In the genomic region with DNA sequence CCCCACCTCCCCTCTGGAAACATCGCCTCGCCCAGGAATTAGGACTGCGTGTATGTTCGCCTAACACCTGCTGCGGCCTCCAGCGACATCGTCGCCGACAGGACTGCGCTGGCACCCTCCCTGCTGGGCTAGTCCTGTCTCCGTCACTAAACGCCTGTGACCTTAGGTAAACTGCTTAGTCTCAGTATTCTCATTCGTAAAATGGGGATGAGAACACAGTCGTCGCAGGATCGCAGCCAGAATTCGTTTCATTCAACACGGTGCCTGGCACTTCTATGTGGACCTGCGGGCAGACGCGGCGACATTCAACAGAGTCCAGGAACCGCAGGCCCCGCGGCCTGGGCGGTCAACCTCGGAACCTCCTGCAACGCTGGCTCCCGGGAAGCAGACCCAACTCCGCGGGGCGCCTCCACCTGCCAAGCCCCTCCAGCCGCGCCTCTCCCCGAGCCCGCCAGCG, we compare ENCODE assay signal across 1 cellular context.
TF ChIP-seq lines count a peak whose summit lies in the region.

No MANE protein-coding gene starts in this region.

TF ChIP-seq in HepG2, 621 proteins besides CTCF, POLR2A, EP300 and RAD21 (continued from another document and continues in another):
- TF ChIP-seq, protein P1, sequence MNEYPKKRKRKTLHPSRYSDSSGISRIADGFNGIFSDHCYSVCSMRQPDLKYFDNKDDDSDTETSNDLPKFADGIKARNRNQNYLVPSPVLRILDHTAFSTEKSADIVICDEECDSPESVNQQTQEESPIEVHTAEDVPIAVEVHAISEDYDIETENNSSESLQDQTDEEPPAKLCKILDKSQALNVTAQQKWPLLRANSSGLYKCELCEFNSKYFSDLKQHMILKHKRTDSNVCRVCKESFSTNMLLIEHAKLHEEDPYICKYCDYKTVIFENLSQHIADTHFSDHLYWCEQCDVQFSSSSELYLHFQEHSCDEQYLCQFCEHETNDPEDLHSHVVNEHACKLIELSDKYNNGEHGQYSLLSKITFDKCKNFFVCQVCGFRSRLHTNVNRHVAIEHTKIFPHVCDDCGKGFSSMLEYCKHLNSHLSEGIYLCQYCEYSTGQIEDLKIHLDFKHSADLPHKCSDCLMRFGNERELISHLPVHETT (CRISPR knock-in tag; conservative IDR thresholded peaks at IDR 0.05): 0 out of 2 replicates have a peak, but pooled peaks have one; percentile 23
- TF ChIP-seq ZNF703 (CRISPR knock-in tag; IDR thresholded peaks at IDR 0.05; ENCODE audit: borderline replicate concordance) (0 out of 2 replicates have a peak, but pooled peaks have one; percentile 35), RXRA (CRISPR knock-in tag; IDR thresholded peaks at IDR 0.05) (peak; percentile 63; the same call in 1 of the 2 replicates), ZFP90 (CRISPR knock-in tag; IDR thresholded peaks at IDR 0.05; ENCODE audit: borderline replicate concordance) (0 out of 2 replicates have a peak, but pooled peaks have one; percentile 3), NFKB2 (CRISPR knock-in tag; IDR thresholded peaks at IDR 0.05; ENCODE audit: borderline replicate concordance) (no peak), ZFX (CRISPR knock-in tag; IDR thresholded peaks at IDR 0.05; ENCODE audit: low read depth) (no peak; the same call in 1 of the 2 replicates), KLF12 (CRISPR knock-in tag; IDR thresholded peaks at IDR 0.05; ENCODE audit: borderline replicate concordance) (no peak; the same call in 1 of the 2 replicates), HDAC1 (CRISPR knock-in tag; IDR thresholded peaks at IDR 0.05) (peak; percentile 1), ZNF788 (CRISPR knock-in tag; IDR thresholded peaks at IDR 0.05; ENCODE audit: borderline replicate concordance) (no peak), NRL (CRISPR knock-in tag; IDR thresholded peaks at IDR 0.05; ENCODE audit: borderline replicate concordance) (0 out of 2 replicates have a peak, but pooled peaks have one; percentile 51), STAG1 (CRISPR knock-in tag; IDR thresholded peaks at IDR 0.05) (0 out of 2 replicates have a peak, but pooled peaks have one; percentile 1), LCORL (IDR thresholded peaks at IDR 0.05) (no peak), LCORL (CRISPR knock-in tag; IDR thresholded peaks at IDR 0.05) (0 out of 2 replicates have a peak, but pooled peaks have one; percentile 10), ZSCAN30 (CRISPR knock-in tag; IDR thresholded peaks at IDR 0.05) (0 out of 2 replicates have a peak, but pooled peaks have one; percentile 43), BRD4 (CRISPR knock-in tag; IDR thresholded peaks at IDR 0.05) (0 out of 2 replicates have a peak, but pooled peaks have one; percentile 41), ZNF205 (CRISPR knock-in tag; IDR thresholded peaks at IDR 0.05) (no peak), BORCS8-MEF2B (CRISPR knock-in tag; IDR thresholded peaks at IDR 0.05) (peak; percentile 28; the same call in 1 of the 2 replicates), KDM4B (CRISPR knock-in tag; IDR thresholded peaks at IDR 0.05) (0 out of 2 replicates have a peak, but pooled peaks have one; percentile 38), MYC (CRISPR knock-in tag; IDR thresholded peaks at IDR 0.05; ENCODE audit: borderline replicate concordance) (peak; percentile 43; the same call in 1 of the 2 replicates), ZMYM3 (CRISPR knock-in tag; IDR thresholded peaks at IDR 0.05) (peak; percentile 67), HOXD1 (CRISPR knock-in tag; IDR thresholded peaks at IDR 0.05) (no peak), GTF3A (CRISPR knock-in tag; conservative IDR thresholded peaks at IDR 0.05) (no peak), KDM3A (CRISPR knock-in tag; IDR thresholded peaks at IDR 0.05; ENCODE audit: low read depth) (0 out of 2 replicates have a peak, but pooled peaks have one; percentile 43), ZNF747 (CRISPR knock-in tag; IDR thresholded peaks at IDR 0.05; ENCODE audit: borderline replicate concordance) (no peak), ZNF292 (CRISPR knock-in tag; IDR thresholded peaks at IDR 0.05; ENCODE audit: borderline replicate concordance, low read depth) (peak; percentile 15; the same call in 1 of the 2 replicates), SALL2 (CRISPR knock-in tag; IDR thresholded peaks at IDR 0.05) (no peak), ISL2 (CRISPR knock-in tag; IDR thresholded peaks at IDR 0.05) (no peak), FOXA1 (IDR thresholded peaks at IDR 0.05) (no peak), FOXA1 (CRISPR knock-in tag; IDR thresholded peaks at IDR 0.05) (peak; percentile 16; the same call in 1 of the 2 replicates), IKZF4 (CRISPR knock-in tag; IDR thresholded peaks at IDR 0.05; ENCODE audit: borderline replicate concordance, low read depth, not compliant biosample characterization) (peak; percentile 41), ZNF629 (CRISPR knock-in tag; conservative IDR thresholded peaks at IDR 0.05) (peak; percentile 94), ZNF891 (CRISPR knock-in tag; IDR thresholded peaks at IDR 0.05) (0 out of 2 replicates have a peak, but pooled peaks have one; percentile 7), YEATS2 (CRISPR knock-in tag; IDR thresholded peaks at IDR 0.05; ENCODE audit: borderline replicate concordance) (0 out of 2 replicates have a peak, but pooled peaks have one; percentile 23)
- TF ChIP-seq, protein P2, sequence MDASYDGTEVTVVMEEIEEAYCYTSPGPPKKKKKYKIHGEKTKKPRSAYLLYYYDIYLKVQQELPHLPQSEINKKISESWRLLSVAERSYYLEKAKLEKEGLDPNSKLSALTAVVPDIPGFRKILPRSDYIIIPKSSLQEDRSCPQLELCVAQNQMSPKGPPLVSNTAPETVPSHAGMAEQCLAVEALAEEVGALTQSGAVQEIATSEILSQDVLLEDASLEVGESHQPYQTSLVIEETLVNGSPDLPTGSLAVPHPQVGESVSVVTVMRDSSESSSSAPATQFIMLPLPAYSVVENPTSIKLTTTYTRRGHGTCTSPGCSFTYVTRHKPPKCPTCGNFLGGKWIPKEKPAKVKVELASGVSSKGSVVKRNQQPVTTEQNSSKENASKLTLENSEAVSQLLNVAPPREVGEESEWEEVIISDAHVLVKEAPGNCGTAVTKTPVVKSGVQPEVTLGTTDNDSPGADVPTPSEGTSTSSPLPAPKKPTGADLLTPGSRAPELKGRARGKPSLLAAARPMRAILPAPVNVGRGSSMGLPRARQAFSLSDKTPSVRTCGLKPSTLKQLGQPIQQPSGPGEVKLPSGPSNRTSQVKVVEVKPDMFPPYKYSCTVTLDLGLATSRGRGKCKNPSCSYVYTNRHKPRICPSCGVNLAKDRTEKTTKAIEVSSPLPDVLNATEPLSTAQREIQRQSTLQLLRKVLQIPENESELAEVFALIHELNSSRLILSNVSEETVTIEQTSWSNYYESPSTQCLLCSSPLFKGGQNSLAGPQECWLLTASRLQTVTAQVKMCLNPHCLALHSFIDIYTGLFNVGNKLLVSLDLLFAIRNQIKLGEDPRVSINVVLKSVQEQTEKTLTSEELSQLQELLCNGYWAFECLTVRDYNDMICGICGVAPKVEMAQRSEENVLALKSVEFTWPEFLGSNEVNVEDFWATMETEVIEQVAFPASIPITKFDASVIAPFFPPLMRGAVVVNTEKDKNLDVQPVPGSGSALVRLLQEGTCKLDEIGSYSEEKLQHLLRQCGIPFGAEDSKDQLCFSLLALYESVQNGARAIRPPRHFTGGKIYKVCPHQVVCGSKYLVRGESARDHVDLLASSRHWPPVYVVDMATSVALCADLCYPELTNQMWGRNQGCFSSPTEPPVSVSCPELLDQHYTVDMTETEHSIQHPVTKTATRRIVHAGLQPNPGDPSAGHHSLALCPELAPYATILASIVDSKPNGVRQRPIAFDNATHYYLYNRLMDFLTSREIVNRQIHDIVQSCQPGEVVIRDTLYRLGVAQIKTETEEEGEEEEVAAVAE (CRISPR knock-in tag; IDR thresholded peaks at IDR 0.05; ENCODE audit: borderline replicate concordance): no peak
- TF ChIP-seq, protein P3, sequence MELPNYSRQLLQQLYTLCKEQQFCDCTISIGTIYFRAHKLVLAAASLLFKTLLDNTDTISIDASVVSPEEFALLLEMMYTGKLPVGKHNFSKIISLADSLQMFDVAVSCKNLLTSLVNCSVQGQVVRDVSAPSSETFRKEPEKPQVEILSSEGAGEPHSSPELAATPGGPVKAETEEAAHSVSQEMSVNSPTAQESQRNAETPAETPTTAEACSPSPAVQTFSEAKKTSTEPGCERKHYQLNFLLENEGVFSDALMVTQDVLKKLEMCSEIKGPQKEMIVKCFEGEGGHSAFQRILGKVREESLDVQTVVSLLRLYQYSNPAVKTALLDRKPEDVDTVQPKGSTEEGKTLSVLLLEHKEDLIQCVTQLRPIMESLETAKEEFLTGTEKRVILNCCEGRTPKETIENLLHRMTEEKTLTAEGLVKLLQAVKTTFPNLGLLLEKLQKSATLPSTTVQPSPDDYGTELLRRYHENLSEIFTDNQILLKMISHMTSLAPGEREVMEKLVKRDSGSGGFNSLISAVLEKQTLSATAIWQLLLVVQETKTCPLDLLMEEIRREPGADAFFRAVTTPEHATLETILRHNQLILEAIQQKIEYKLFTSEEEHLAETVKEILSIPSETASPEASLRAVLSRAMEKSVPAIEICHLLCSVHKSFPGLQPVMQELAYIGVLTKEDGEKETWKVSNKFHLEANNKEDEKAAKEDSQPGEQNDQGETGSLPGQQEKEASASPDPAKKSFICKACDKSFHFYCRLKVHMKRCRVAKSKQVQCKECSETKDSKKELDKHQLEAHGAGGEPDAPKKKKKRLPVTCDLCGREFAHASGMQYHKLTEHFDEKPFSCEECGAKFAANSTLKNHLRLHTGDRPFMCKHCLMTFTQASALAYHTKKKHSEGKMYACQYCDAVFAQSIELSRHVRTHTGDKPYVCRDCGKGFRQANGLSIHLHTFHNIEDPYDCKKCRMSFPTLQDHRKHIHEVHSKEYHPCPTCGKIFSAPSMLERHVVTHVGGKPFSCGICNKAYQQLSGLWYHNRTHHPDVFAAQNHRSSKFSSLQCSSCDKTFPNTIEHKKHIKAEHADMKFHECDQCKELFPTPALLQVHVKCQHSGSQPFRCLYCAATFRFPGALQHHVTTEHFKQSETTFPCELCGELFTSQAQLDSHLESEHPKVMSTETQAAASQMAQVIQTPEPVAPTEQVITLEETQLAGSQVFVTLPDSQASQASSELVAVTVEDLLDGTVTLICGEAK (IDR thresholded peaks at IDR 0.05): no peak
- TF ChIP-seq, protein P3 (CRISPR knock-in tag; IDR thresholded peaks at IDR 0.05): 0 out of 2 replicates have a peak, but pooled peaks have one; percentile 62
- TF ChIP-seq, protein P4, sequence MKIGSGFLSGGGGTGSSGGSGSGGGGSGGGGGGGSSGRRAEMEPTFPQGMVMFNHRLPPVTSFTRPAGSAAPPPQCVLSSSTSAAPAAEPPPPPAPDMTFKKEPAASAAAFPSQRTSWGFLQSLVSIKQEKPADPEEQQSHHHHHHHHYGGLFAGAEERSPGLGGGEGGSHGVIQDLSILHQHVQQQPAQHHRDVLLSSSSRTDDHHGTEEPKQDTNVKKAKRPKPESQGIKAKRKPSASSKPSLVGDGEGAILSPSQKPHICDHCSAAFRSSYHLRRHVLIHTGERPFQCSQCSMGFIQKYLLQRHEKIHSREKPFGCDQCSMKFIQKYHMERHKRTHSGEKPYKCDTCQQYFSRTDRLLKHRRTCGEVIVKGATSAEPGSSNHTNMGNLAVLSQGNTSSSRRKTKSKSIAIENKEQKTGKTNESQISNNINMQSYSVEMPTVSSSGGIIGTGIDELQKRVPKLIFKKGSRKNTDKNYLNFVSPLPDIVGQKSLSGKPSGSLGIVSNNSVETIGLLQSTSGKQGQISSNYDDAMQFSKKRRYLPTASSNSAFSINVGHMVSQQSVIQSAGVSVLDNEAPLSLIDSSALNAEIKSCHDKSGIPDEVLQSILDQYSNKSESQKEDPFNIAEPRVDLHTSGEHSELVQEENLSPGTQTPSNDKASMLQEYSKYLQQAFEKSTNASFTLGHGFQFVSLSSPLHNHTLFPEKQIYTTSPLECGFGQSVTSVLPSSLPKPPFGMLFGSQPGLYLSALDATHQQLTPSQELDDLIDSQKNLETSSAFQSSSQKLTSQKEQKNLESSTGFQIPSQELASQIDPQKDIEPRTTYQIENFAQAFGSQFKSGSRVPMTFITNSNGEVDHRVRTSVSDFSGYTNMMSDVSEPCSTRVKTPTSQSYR (CRISPR knock-in tag; IDR thresholded peaks at IDR 0.05; ENCODE audit: borderline replicate concordance): peak; percentile 20; the same call in 1 of the 2 replicates
- TF ChIP-seq, protein P5, sequence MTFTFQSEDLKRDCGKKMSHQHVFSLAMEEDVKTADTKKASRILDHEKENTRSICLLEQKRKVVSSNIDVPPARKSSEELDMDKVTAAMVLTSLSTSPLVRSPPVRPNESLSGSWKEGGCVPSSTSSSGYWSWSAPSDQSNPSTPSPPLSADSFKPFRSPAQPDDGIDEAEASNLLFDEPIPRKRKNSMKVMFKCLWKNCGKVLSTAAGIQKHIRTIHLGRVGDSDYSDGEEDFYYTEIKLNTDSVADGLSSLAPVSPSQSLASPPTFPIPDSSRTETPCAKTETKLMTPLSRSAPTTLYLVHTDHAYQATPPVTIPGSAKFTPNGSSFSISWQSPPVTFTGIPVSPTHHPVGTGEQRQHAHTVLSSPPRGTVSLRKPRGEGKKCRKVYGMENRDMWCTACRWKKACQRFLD (CRISPR knock-in tag; IDR thresholded peaks at IDR 0.05; ENCODE audit: borderline replicate concordance): 0 out of 2 replicates have a peak, but pooled peaks have one; percentile 9
- TF ChIP-seq, protein P6, sequence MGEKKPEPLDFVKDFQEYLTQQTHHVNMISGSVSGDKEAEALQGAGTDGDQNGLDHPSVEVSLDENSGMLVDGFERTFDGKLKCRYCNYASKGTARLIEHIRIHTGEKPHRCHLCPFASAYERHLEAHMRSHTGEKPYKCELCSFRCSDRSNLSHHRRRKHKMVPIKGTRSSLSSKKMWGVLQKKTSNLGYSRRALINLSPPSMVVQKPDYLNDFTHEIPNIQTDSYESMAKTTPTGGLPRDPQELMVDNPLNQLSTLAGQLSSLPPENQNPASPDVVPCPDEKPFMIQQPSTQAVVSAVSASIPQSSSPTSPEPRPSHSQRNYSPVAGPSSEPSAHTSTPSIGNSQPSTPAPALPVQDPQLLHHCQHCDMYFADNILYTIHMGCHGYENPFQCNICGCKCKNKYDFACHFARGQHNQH (CRISPR knock-in tag; IDR thresholded peaks at IDR 0.05): peak; percentile 31; the same call in 1 of the 2 replicates
